Comparison of ENCODE assay signal across 9 cellular contexts in the genomic region with DNA sequence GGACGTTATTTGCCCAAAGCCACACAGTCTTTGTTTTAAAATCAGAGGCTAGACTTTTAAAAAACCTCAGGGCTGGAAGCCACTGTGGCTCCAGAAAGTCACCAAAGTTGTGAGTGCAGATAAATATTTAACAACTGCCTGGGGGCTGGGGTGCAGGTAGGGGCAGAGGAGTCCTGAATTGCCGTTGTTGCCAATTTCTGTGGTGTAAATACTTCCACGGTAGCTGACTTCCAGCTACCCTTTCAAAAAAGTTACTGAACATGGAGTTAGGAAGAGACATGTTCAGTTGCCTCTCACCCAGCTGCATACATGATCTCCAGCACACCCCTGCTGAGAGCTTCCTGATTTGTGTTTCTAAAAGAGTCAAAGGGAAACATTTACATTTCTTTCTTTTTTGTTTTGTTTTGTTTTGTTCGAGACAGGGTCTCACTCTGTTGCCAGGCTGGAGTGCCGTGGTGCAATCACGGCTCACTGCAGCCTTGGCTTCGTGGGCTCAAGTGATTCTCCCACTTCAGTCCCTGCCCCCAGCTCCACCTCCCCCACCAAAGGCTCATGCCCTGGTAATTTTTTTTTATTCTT.
DNase-seq lines count a peak whose midpoint lies in the region; ATAC-seq lines count a peak whose summit lies in the region.
"Had no signal": no experiment of that assay in that cellular context is flagged by ENCODE, and none has a peak within 500 bp of the region (broad histone marks: within the 10 kb centered on the region; RNA-seq: fewer than 3 reads in every experiment).

No MANE protein-coding gene starts in this region.

- ATAC-seq in HG03097 (IDR thresholded peaks at IDR 0.05; ENCODE audit: low FRiP score, unreplicated experiment): no peak

- peak overlapping the region; percentile 82 for H3K27ac Mint-ChIP-seq in activated T-cell treated with anti-CD3 and anti-CD28 coated beads, Interleukin-2, amount 50 U/mL, for 24 hours
- H3K27ac Mint-ChIP-seq in activated naive CD8-positive, alpha-beta T cell: peak overlapping the region; percentile 88

- no peaks in the 10 kb centered on the region for H3K36me3 Mint-ChIP-seq in activated T-cell treated with anti-CD3 and anti-CD28 coated beads, Interleukin-2, amount 50 U/mL, for 24 hours (ENCODE audit: low read depth)
- H3K36me3 Mint-ChIP-seq in activated naive CD8-positive, alpha-beta T cell: no peaks in the 10 kb centered on the region

- no peaks in the 10 kb centered on the region for H3K9me3 Mint-ChIP-seq in activated T-cell treated with anti-CD3 and anti-CD28 coated beads, Interleukin-2, amount 50 U/mL, for 24 hours
- H3K9me3 Mint-ChIP-seq in activated naive CD8-positive, alpha-beta T cell (ENCODE audit: low read depth): no peaks in the 10 kb centered on the region

- peak overlapping the region; percentile 68 for H3K4me3 Mint-ChIP-seq in activated T-cell treated with anti-CD3 and anti-CD28 coated beads, Interleukin-2, amount 50 U/mL, for 24 hours
- H3K4me3 Mint-ChIP-seq in activated naive CD8-positive, alpha-beta T cell: peak overlapping the region; percentile 81

- no peaks in the 10 kb centered on the region for H3K27me3 Mint-ChIP-seq in activated T-cell treated with anti-CD3 and anti-CD28 coated beads, Interleukin-2, amount 50 U/mL, for 24 hours
- no peaks in the 10 kb centered on the region for H3K27me3 Mint-ChIP-seq in activated naive CD8-positive, alpha-beta T cell

- peaks cover 66% of the 10 kb centered on the region for H3K4me1 Mint-ChIP-seq in activated T-cell treated with anti-CD3 and anti-CD28 coated beads, Interleukin-2, amount 50 U/mL, for 24 hours (ENCODE audit: low read depth)
- H3K4me1 Mint-ChIP-seq in activated naive CD8-positive, alpha-beta T cell (ENCODE audit: low read depth): peaks cover 73% of the 10 kb centered on the region

- DNase-seq in activated T-cell treated with anti-CD3 and anti-CD28 coated beads, Interleukin-2, amount 50 U/mL, for 24 hours: no peak
- DNase-seq in activated T-cell treated with anti-CD3 and anti-CD28 coated beads for 4 hours (no peak), NAMALWA (ENCODE audit: low spot score) (peak; percentile 55), smooth muscle cell of the brain vasculature (ENCODE audit: low read depth, low spot score) (peak; percentile 65), HPDE6-E6E7 (ENCODE audit: extremely low spot score) (no peak), KG1 (lab: John Stamatoyannopoulos, UW) (no peak)
- DNase-seq: NCI-H1694 treated with DMSO at 0.1 percent for 48 hours had no signal

Comparison
In these comparisons a context has a peak if more than half of its experiments do, and no peak if none do; other contexts are left out.
1. DNase-seq: peak in NAMALWA (single experiment) and smooth muscle cell of the brain vasculature (single experiment); none in activated T-cell treated with anti-CD3 and anti-CD28 coated beads, Interleukin-2, amount 50 U/mL, for 24 hours (single experiment), activated T-cell treated with anti-CD3 and anti-CD28 coated beads for 4 hours (single experiment), HPDE6-E6E7 (single experiment) and KG1 (single experiment).